ENCODE assay signal across 8 cellular contexts in the genomic region with DNA sequence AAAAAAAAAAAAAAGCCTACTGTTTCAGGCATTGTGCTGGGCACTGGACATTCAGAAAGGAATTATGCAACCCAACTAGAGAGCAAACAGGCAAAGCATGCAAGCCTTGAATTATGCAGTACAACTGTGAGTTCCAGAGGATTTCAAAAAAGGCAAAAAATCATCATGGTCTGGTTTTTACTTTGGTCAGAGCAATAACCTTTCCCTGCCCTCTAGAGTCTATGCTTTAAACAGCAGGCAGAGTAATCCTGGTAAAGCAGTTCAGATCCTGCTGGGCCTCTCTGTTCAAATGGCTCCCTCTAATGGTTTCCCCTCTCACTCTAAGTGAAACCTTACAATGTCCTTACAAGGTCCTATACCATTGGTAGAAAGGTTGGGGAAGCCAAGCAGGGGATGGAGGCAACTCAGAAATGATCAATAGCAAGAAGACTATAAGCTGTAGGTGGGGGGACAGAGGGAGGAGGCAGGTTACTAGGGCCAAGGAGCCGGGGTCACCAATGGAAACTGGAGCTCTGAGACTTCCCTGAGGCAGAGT. TPM values are rescaled to one million over a fixed set of nuclear protein-coding genes. Genes with fewer than 3 reads are reported as not detected.
DNase-seq lines count a peak whose midpoint lies in the region; ATAC-seq and TF ChIP-seq lines count a peak whose summit lies in the region.

No MANE protein-coding gene starts in this region.

- CTCF ChIA-PET in HEK293 (lab: Yijun Ruan, JAX): interaction anchor here (0.6 to 4.0 kb wide), 34 partner anchors 9 to 1265 kb away, joined by 3 to 82 read pairs (median 4); a partner anchor contains a TSS

- 0 out of 2 replicates have a peak, but pooled peaks cover 3% of the 10 kb centered on the region for H3K4me1 ChIP-seq in HEK293 (ENCODE audit: control insufficient read depth, insufficient read depth, low read length)

- no peak overlapping the region for H3K27ac Mint-ChIP-seq in natural killer cell treated with Interleukin-12 subunit alpha and Interleukin-12 subunit beta and Interleukin-15 and Interleukin-18, amount 100 ng/mL, for 72 hours

- no peaks in the 10 kb centered on the region for H3K9me3 Mint-ChIP-seq in natural killer cell treated with Interleukin-12 subunit alpha and Interleukin-12 subunit beta and Interleukin-15 and Interleukin-18, amount 100 ng/mL, for 72 hours

- ATAC-seq in natural killer cell treated with Interleukin-12 subunit alpha and Interleukin-12 subunit beta and Interleukin-15 and Interleukin-18, amount 100 ng/mL, for 72 hours: peak in 1 of 2 donors; percentile 29
- no peak for ATAC-seq in HG03280 (IDR thresholded peaks at IDR 0.05; ENCODE audit: unreplicated experiment)
- ATAC-seq in HG03442 (IDR thresholded peaks at IDR 0.05; ENCODE audit: unreplicated experiment): no peak

- DNase-seq in DMS 273 treated with DMSO at 0.1 percent for 48 hours (lab: John Stamatoyannopoulos, UW) (peak; percentile 90), NCI-H460 (ENCODE audit: extremely low read depth, low read depth) (peak; percentile 88), fibroblast of gingiva (ENCODE audit: low read depth) (peak; percentile 94)
- peak; percentile 25 to 41 for DNase-seq in activated CD4-positive, alpha-beta T cell treated with anti-CD3 and anti-CD28 coated beads for 4 hours
- DNase-seq in natural killer cell treated with Interleukin-12 subunit alpha and Interleukin-12 subunit beta and Interleukin-15 and Interleukin-18, amount 100 ng/mL, for 72 hours (ENCODE audit: low spot score): peak; percentile 63

- peak; percentile 87; the same call in 1 of the 2 replicates for TF ChIP-seq CTCF in HEK293 (tag by site-specific recombination; IDR thresholded peaks at IDR 0.05)

- H3K4me3 ChIP-seq in HEK293 (ENCODE audit: low read depth, low read length): no peak overlapping the region

- H3K4me1 Mint-ChIP-seq in natural killer cell treated with Interleukin-12 subunit alpha and Interleukin-12 subunit beta and Interleukin-15 and Interleukin-18, amount 100 ng/mL, for 72 hours (ENCODE audit: low read depth in 2 of 2): peaks cover 23 to 28% of the 10 kb centered on the region in 2 donors

- no peak overlapping the region for H3K4me3 Mint-ChIP-seq in natural killer cell treated with Interleukin-12 subunit alpha and Interleukin-12 subunit beta and Interleukin-15 and Interleukin-18, amount 100 ng/mL, for 72 hours

- H3K9me3 ChIP-seq in HEK293 (ENCODE audit: control insufficient read depth, insufficient read depth, low read depth, low read length): no peaks in the 10 kb centered on the region

- H3K36me3 Mint-ChIP-seq in natural killer cell treated with Interleukin-12 subunit alpha and Interleukin-12 subunit beta and Interleukin-15 and Interleukin-18, amount 100 ng/mL, for 72 hours: peaks cover under 1% of the 10 kb centered on the region

- POLR2A ChIA-PET in HEK293 (lab: Yijun Ruan, JAX): interaction anchor here (0.7 to 2.5 kb wide), 3 partner anchors 15 to 40 kb away, joined by 3 to 14 read pairs (median 7); no protein-coding TSS in a partner anchor

- H3K36me3 ChIP-seq in HEK293 (ENCODE audit: control insufficient read depth in 2 of 2, insufficient read depth in 1 of 2, low read length in 2 of 2): no peaks in the 10 kb centered on the region

- H3K27ac ChIP-seq in HEK293 (ENCODE audit: extremely low read depth, low read depth, low read length): no peak overlapping the region

- H3K27me3 Mint-ChIP-seq in natural killer cell treated with Interleukin-12 subunit alpha and Interleukin-12 subunit beta and Interleukin-15 and Interleukin-18, amount 100 ng/mL, for 72 hours: peaks cover 8% of the 10 kb centered on the region in 2 donors

TF ChIP-seq in HEK293, 187 proteins besides CTCF, POLR2A, EP300 and RAD21 (continues in another document):
- TF ChIP-seq ZNF600 (tag by site-specific recombination; IDR thresholded peaks at IDR 0.05) (peak; percentile 34; the same call in 1 of the 2 replicates), ZNF155 (tag by site-specific recombination; IDR thresholded peaks at IDR 0.05) (no peak), SETDB1 (IDR thresholded peaks at IDR 0.05; ENCODE audit: insufficient read length, low read length) (peak; percentile 67), TRIM28 (IDR thresholded peaks at IDR 0.05; ENCODE audit: borderline replicate concordance, low read length) (peak; percentile 36; the same call in 1 of the 2 replicates)
- TF ChIP-seq, protein P1, sequence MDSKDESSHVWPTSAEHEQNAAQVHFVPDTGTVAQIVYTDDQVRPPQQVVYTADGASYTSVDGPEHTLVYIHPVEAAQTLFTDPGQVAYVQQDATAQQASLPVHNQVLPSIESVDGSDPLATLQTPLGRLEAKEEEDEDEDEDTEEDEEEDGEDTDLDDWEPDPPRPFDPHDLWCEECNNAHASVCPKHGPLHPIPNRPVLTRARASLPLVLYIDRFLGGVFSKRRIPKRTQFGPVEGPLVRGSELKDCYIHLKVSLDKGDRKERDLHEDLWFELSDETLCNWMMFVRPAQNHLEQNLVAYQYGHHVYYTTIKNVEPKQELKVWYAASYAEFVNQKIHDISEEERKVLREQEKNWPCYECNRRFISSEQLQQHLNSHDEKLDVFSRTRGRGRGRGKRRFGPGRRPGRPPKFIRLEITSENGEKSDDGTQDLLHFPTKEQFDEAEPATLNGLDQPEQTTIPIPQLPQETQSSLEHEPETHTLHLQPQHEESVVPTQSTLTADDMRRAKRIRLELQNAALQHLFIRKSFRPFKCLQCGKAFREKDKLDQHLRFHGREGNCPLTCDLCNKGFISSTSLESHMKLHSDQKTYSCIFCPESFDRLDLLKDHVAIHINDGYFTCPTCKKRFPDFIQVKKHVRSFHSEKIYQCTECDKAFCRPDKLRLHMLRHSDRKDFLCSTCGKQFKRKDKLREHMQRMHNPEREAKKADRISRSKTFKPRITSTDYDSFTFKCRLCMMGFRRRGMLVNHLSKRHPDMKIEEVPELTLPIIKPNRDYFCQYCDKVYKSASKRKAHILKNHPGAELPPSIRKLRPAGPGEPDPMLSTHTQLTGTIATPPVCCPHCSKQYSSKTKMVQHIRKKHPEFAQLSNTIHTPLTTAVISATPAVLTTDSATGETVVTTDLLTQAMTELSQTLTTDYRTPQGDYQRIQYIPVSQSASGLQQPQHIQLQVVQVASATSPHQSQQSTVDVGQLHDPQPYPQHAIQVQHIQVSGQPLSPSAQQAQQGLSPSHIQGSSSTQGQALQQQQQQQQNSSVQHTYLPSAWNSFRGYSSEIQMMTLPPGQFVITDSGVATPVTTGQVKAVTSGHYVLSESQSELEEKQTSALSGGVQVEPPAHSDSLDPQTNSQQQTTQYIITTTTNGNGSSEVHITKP (tag by site-specific recombination; IDR thresholded peaks at IDR 0.05): peak; percentile 48
- TF ChIP-seq, protein P2, sequence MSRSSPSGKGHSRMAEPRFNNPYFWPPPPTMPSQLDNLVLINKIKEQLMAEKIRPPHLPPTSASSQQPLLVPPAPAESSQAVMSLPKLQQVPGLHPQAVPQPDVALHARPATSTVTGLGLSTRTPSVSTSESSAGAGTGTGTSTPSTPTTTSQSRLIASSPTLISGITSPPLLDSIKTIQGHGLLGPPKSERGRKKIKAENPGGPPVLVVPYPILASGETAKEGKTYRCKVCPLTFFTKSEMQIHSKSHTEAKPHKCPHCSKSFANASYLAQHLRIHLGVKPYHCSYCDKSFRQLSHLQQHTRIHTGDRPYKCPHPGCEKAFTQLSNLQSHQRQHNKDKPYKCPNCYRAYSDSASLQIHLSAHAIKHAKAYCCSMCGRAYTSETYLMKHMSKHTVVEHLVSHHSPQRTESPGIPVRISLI (tag by site-specific recombination; IDR thresholded peaks at IDR 0.05): peak; percentile 95
- TF ChIP-seq, protein P3, sequence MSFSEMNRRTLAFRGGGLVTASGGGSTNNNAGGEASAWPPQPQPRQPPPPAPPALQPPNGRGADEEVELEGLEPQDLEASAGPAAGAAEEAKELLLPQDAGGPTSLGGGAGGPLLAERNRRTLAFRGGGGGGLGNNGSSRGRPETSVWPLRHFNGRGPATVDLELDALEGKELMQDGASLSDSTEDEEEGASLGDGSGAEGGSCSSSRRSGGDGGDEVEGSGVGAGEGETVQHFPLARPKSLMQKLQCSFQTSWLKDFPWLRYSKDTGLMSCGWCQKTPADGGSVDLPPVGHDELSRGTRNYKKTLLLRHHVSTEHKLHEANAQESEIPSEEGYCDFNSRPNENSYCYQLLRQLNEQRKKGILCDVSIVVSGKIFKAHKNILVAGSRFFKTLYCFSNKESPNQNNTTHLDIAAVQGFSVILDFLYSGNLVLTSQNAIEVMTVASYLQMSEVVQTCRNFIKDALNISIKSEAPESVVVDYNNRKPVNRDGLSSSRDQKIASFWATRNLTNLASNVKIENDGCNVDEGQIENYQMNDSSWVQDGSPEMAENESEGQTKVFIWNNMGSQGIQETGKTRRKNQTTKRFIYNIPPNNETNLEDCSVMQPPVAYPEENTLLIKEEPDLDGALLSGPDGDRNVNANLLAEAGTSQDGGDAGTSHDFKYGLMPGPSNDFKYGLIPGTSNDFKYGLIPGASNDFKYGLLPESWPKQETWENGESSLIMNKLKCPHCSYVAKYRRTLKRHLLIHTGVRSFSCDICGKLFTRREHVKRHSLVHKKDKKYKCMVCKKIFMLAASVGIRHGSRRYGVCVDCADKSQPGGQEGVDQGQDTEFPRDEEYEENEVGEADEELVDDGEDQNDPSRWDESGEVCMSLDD (tag by site-specific recombination; IDR thresholded peaks at IDR 0.05): no peak

RNA-seq across cellular contexts. Expression of a gene that starts 4.6 kb away (rescaled TPM):
- total RNA-seq in NCI-H460 (2014; rRNA removed; shearing (Covaris generic)): 41.0 and 48.8 TPM in 2 replicates
- polyA plus RNA-seq in NCI-H460 (2014; cell fraction: nucleus; rRNA removed): 16.1 and 93.7 TPM in 2 replicates
- total RNA-seq in natural killer cell treated with Interleukin-12 subunit alpha and Interleukin-12 subunit beta and Interleukin-15 and Interleukin-18, amount 100 ng/mL, for 72 hours: 100 to 1,000 TPM; 235 to 249 TPM

RNA-seq across cellular contexts. Expression of a gene that starts 9.3 kb away (rescaled TPM):
- 0.12 TPM in 1 of 2 replicates, not detected in the other for total RNA-seq in NCI-H460 (2014; rRNA removed; shearing (Covaris generic))
- polyA plus RNA-seq in NCI-H460 (2014; cell fraction: nucleus; rRNA removed): not detected in 2 replicates
- total RNA-seq in natural killer cell treated with Interleukin-12 subunit alpha and Interleukin-12 subunit beta and Interleukin-15 and Interleukin-18, amount 100 ng/mL, for 72 hours: not detected

RNA-seq across cellular contexts. Expression of a gene that starts 44.0 kb away (rescaled TPM):
- not detected in 2 replicates for total RNA-seq in NCI-H460 (2014; rRNA removed; shearing (Covaris generic))
- not detected in 2 replicates for polyA plus RNA-seq in NCI-H460 (2014; cell fraction: nucleus; rRNA removed)
- total RNA-seq in natural killer cell treated with Interleukin-12 subunit alpha and Interleukin-12 subunit beta and Interleukin-15 and Interleukin-18, amount 100 ng/mL, for 72 hours: not detected

RNA-seq across cellular contexts. Expression of a gene that starts 51.7 kb away (rescaled TPM):
- not detected in 2 replicates for total RNA-seq in NCI-H460 (2014; rRNA removed; shearing (Covaris generic))
- not detected in 2 replicates for polyA plus RNA-seq in NCI-H460 (2014; cell fraction: nucleus; rRNA removed)
- total RNA-seq in natural killer cell treated with Interleukin-12 subunit alpha and Interleukin-12 subunit beta and Interleukin-15 and Interleukin-18, amount 100 ng/mL, for 72 hours: not detected

Comparison
In these comparisons a context has a peak if more than half of its experiments do, and no peak if none do; other contexts are left out.
1. DNase-seq: peak in every context shown above with its lines; median percentile 94 in fibroblast of gingiva; 90 in DMS 273 treated with DMSO at 0.1 percent for 48 hours; 88 in NCI-H460; 63 in natural killer cell treated with Interleukin-12 subunit alpha and Interleukin-12 subunit beta and Interleukin-15 and Interleukin-18, amount 100 ng/mL, for 72 hours; 33 in activated CD4-positive, alpha-beta T cell treated with anti-CD3 and anti-CD28 coated beads for 4 hours.